In the genomic region with DNA sequence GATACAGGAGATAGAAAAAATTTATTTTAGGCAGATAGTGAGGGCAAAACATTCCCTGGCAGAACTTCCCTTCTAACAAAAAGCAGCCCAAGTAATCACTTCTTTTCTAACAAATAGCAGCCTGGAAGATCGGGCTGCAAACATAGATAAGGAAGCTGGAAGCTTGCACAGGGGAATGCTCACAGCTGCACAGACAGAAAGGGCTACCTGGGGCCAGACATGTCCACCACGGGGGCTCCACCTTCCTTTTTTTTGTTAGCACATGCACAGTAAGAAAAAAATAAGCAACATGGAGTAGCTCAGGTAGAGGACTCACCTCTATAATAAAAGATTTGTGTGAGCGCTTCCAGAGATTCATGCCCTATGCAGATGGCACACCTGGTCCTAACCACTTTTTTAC, we compare ENCODE assay signal across 19 cellular contexts.
DNase-seq lines count a peak whose midpoint lies in the region; ATAC-seq, FAIRE-seq and TF ChIP-seq lines count a peak whose summit lies in the region.
"Had no signal": no experiment of that assay in that cellular context is flagged by ENCODE, and none has a peak within 500 bp of the region (broad histone marks: within the 10 kb centered on the region; RNA-seq: fewer than 3 reads in every experiment).

No MANE protein-coding gene starts in this region.

- no peaks in the 10 kb centered on the region for H3K36me3 ChIP-seq in pancreas
- H3K36me3 ChIP-seq: BE2C, HAP-1 had no signal

- H3K27ac Mint-ChIP-seq in endothelial cell (ENCODE audit: unreplicated experiment): peak overlapping the region; percentile 76
- H3K27ac Mint-ChIP-seq: CD4-positive, CD25-positive, alpha-beta regulatory T cell; CD8-positive, alpha-beta memory T cell had no signal

- FAIRE-seq in pancreas (lab: Jason Lieb, UNC): no peak
- FAIRE-seq: A204.1, GM12891 had no signal

- DNase-seq in OCI-M1 (lab: John Stamatoyannopoulos, UW) (peak; percentile 41), endothelial cell (ENCODE audit: low spot score) (peak; percentile 6), pancreas (peak in 2 of 6 donors; percentile 19 to 28)
- DNase-seq in activated naive CD4-positive, alpha-beta T cell treated with Interleukin-2 at 50 U/mL for 16 hours: no peak
- DNase-seq: ACHN; BE2C; C1 segment of cervical spinal cord; CD4-positive, CD25-positive, alpha-beta regulatory T cell; CD8-positive, alpha-beta memory T cell; COR-L47; DMS 273 treated with DMSO at 0.1 percent for 48 hours; DMS53; DND-41; EL had no signal

- H3K4me3 ChIP-seq in pancreas: no peak overlapping the region
- H3K4me3 ChIP-seq: HAP-1 had no signal

- TF ChIP-seq CTCF in endothelial cell (IDR thresholded peaks at IDR 0.05; ENCODE audit: unreplicated experiment) (no peak), pancreas (IDR thresholded peaks at IDR 0.05) (no peak)

- WGBS in pancreas, 2 donors: 31 to 37% methylated on average over 3 of the region's 3 CpGs

- no peaks in the 10 kb centered on the region for H3K27me3 ChIP-seq in pancreas
- H3K27me3 ChIP-seq: BE2C had no signal

- intact Hi-C loops in pancreas (cut with DNase I): no loop called here

- peaks cover 8% of the 10 kb centered on the region for H3K9me3 Mint-ChIP-seq in endothelial cell (ENCODE audit: unreplicated experiment)

- ATAC-seq in pancreas (peak in 3 of 4 donors; percentile 66 to 83 (median 76)), GM19397 (IDR thresholded peaks at IDR 0.05; ENCODE audit: unreplicated experiment) (no peak), GM21786 (IDR thresholded peaks at IDR 0.05; ENCODE audit: unreplicated experiment) (no peak)

- H3K4me1 ChIP-seq in pancreas: no peaks in the 10 kb centered on the region
- H3K4me1 ChIP-seq: BE2C, HAP-1 had no signal

- no peak overlapping the region for H3K27ac ChIP-seq in pancreas

- no peak overlapping the region for H3K4me3 Mint-ChIP-seq in endothelial cell (ENCODE audit: unreplicated experiment)
- H3K4me3 Mint-ChIP-seq: CD4-positive, CD25-positive, alpha-beta regulatory T cell; CD8-positive, alpha-beta memory T cell had no signal

- H3K36me3 Mint-ChIP-seq in endothelial cell (ENCODE audit: low read depth, unreplicated experiment): peaks cover 10% of the 10 kb centered on the region
- H3K36me3 Mint-ChIP-seq: CD4-positive, CD25-positive, alpha-beta regulatory T cell; CD8-positive, alpha-beta memory T cell had no signal

- no peaks in the 10 kb centered on the region for H3K9me3 ChIP-seq in pancreas
- H3K9me3 ChIP-seq: BE2C, HAP-1 had no signal

- peaks cover 19% of the 10 kb centered on the region for H3K4me1 Mint-ChIP-seq in endothelial cell (ENCODE audit: unreplicated experiment)
- H3K4me1 Mint-ChIP-seq: CD4-positive, CD25-positive, alpha-beta regulatory T cell; CD8-positive, alpha-beta memory T cell had no signal

- H3K27me3 Mint-ChIP-seq in endothelial cell (ENCODE audit: unreplicated experiment): peaks cover 1% of the 10 kb centered on the region
- H3K27me3 Mint-ChIP-seq: CD4-positive, CD25-positive, alpha-beta regulatory T cell; CD8-positive, alpha-beta memory T cell had no signal

Comparison
In these comparisons a context has a peak if more than half of its experiments do, and no peak if none do; other contexts are left out.
1. ATAC-seq: peak in pancreas (3 of 4); none in GM19397 (single experiment) and GM21786 (single experiment).